ENCODE assay signal across 17 cellular contexts in the genomic region with DNA sequence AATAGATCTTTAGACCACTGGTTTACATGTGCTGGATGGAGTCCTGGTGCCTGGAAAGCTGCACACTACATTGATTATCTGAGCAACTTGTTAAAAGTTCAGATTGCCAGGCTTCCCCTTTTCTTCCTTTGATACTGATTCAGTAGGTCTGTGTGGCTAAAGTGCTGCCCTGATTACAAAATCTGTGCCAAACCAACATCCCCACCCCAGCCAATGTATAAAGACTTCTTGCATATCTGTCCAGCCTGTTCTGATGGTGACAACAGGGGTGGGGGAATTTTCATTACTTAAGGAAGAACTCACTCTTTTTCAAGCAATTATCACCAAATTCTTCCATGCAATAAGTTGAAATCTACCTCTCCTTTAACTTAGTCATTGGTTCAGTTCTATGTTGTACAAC.
"Had no signal": no experiment of that assay in that cellular context is flagged by ENCODE, and none has a peak within 500 bp of the region (broad histone marks: within the 10 kb centered on the region; RNA-seq: fewer than 3 reads in every experiment).

No MANE protein-coding gene starts in this region.

- ATAC-seq: activated T-helper 17 cell treated with anti-CD3 and anti-CD28 coated beads, Interleukin-2, amount 50 U/mL, for 72 hours; esophagus mucosa; psoas muscle; stimulated activated naive CD8-positive, alpha-beta T cell treated with anti-CD3 and anti-CD28 coated beads, Interleukin-15, amount 100 ng/mL, for 72 hours had no signal

- DNase-seq: activated CD4-positive, alpha-beta T cell treated with anti-CD3 and anti-CD28 coated beads, Interleukin-2, amount 50 U/mL, for 48 hours; activated naive CD4-positive, alpha-beta T cell treated with Interleukin-2 at 50 U/mL for 16 hours; glutamatergic neuron; psoas muscle; right lobe of liver; spleen; stimulated activated CD4-positive, alpha-beta T cell treated with anti-CD3 and anti-CD28 coated beads, Interleukin-1b, Interleukin-23, amount 100 ng/mL, for 48 hours; stimulated activated naive CD8-positive, alpha-beta T cell treated with anti-CD3 and anti-CD28 coated beads, Interleukin-15, amount 100 ng/mL, for 72 hours; T-helper 1 cell; T1000; testis; upper lobe of left lung; WERI-Rb-1 had no signal

- H3K4me3 ChIP-seq: ascending aorta, cardiac muscle cell, psoas muscle, right lobe of liver, spleen, testis, upper lobe of left lung had no signal

- H3K9me3 ChIP-seq: testis had no signal

- H3K27me3 ChIP-seq: ascending aorta, cardiac muscle cell, right lobe of liver, spleen, testis, upper lobe of left lung had no signal

- H3K4me1 ChIP-seq: psoas muscle, right lobe of liver, spleen, testis had no signal

- H3K36me3 ChIP-seq: ascending aorta, cardiac muscle cell, right lobe of liver, spleen, upper lobe of left lung, WERI-Rb-1 had no signal

- H3K27ac ChIP-seq: ascending aorta, cardiac muscle cell, psoas muscle, right lobe of liver, spleen, testis, upper lobe of left lung, WERI-Rb-1 had no signal
